1 cellular context compared by ENCODE assay signal in genomic region chr7:151930026-151930653, GRCh38.
TF ChIP-seq lines count a peak whose summit lies in the region.

No MANE protein-coding gene starts in this region.

TF ChIP-seq in K562, 482 proteins besides CTCF, POLR2A, EP300 and RAD21:
- no peak for TF ChIP-seq TARDBP (IDR thresholded peaks at IDR 0.05)
- no peak for TF ChIP-seq MEF2D (tag; conservative IDR thresholded peaks at IDR 0.05; ENCODE audit: low read depth)
- TF ChIP-seq ZFX (CRISPR knock-in tag; IDR thresholded peaks at IDR 0.05): no peak
- 0 out of 2 replicates have a peak, but pooled peaks have one; percentile 27 for TF ChIP-seq ATF3 (IDR thresholded peaks at IDR 0.05)
- TF ChIP-seq ATF3 (CRISPR knock-in tag; conservative IDR thresholded peaks at IDR 0.05): no peak
